Comparison of ENCODE assay signal across 1 cellular context in the genomic region with DNA sequence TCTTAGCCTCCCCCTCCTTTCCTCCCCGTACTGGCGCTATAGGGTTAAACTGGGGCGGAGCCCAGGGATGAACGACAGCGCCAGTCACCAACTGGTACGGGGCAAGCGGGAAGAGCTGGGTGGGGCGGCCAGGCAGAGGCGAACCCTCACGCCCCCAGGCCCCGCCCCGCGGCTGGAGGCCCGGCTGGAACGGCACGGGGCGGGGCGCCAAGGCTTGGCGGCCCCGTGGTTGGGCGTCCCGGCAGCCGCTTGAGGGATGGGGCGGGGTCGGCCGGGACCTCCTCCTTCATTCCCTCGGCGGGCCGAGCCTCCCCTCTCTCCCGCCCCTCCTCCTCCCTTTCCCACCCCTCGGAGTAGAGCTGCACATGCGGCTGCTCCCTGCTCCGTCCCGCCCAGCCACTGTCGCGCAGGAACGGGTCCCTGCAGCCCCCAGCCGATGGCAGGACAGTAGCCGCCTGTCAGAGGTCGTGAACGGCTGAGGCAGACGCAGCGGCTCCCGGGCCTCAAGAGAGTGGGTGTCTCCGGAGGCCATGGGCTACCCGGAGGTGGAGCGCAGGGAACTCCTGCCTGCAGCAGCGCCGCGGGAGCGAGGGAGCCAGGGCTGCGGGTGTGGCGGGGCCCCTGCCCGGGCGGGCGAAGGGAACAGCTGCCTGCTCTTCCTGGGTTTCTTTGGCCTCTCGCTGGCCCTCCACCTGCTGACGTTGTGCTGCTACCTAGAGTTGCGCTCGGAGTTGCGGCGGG.
TF ChIP-seq lines count a peak whose summit lies in the region.

EDA (plus strand) TSS at position 335 of the 741 bp plus-strand sequence.

TF ChIP-seq in HEK293, 187 proteins besides CTCF, POLR2A, EP300 and RAD21 (continued from another document and continues in another):
- TF ChIP-seq ZNF350 (tag by site-specific recombination; IDR thresholded peaks at IDR 0.05), result no peak
- TF ChIP-seq PRDM2 (tag by site-specific recombination; IDR thresholded peaks at IDR 0.05; ENCODE audit: borderline replicate concordance), result no peak
- TF ChIP-seq ELK4 (IDR thresholded peaks at IDR 0.05; ENCODE audit: borderline replicate concordance, low read depth, low read length), result no peak
- TF ChIP-seq ZNF660 (tag by site-specific recombination; IDR thresholded peaks at IDR 0.05), result no peak
- no peak for TF ChIP-seq YY1 (tag by site-specific recombination; IDR thresholded peaks at IDR 0.05)
- no peak for TF ChIP-seq ZSCAN30 (tag by site-specific recombination; IDR thresholded peaks at IDR 0.05)
- no peak for TF ChIP-seq ZNF202 (tag by site-specific recombination; IDR thresholded peaks at IDR 0.05; ENCODE audit: borderline replicate concordance)
- no peak for TF ChIP-seq ZNF214 (tag by site-specific recombination; IDR thresholded peaks at IDR 0.05; ENCODE audit: borderline replicate concordance)
- no peak for TF ChIP-seq MYNN (tag by site-specific recombination; IDR thresholded peaks at IDR 0.05; ENCODE audit: borderline replicate concordance)
- TF ChIP-seq ZNF580 (tag by site-specific recombination; IDR thresholded peaks at IDR 0.05), result no peak
- TF ChIP-seq ZNF423 (tag by site-specific recombination; IDR thresholded peaks at IDR 0.05), result no peak; the same call in 1 of the 2 replicates
- no peak for TF ChIP-seq ZNF433 (tag by site-specific recombination; IDR thresholded peaks at IDR 0.05; ENCODE audit: low read depth)
- no peak for TF ChIP-seq GLI4 (tag by site-specific recombination; IDR thresholded peaks at IDR 0.05)
- no peak for TF ChIP-seq ZNF610 (tag by site-specific recombination; IDR thresholded peaks at IDR 0.05; ENCODE audit: borderline replicate concordance)
- TF ChIP-seq ZNF416 (tag by site-specific recombination; IDR thresholded peaks at IDR 0.05), result no peak
- TF ChIP-seq ZNF777 (tag by site-specific recombination; IDR thresholded peaks at IDR 0.05; ENCODE audit: borderline replicate concordance), result peak; percentile 43; the same call in 1 of the 2 replicates
- no peak for TF ChIP-seq ZNF324 (tag by site-specific recombination; IDR thresholded peaks at IDR 0.05)
- peak; percentile 35 for TF ChIP-seq ZIC2 (tag by site-specific recombination; IDR thresholded peaks at IDR 0.05)
- TF ChIP-seq ZNF121 (tag by site-specific recombination; IDR thresholded peaks at IDR 0.05), result no peak
- no peak for TF ChIP-seq ZNF37A (tag by site-specific recombination; IDR thresholded peaks at IDR 0.05)
- no peak for TF ChIP-seq GLIS1 (tag by site-specific recombination; IDR thresholded peaks at IDR 0.05)
- TF ChIP-seq ZBTB17 (tag by site-specific recombination; IDR thresholded peaks at IDR 0.05), result no peak
- peak; percentile 20; the same call in 1 of the 2 replicates for TF ChIP-seq ZBTB48 (tag by site-specific recombination; IDR thresholded peaks at IDR 0.05)
- no peak for TF ChIP-seq REST (tag by site-specific recombination; IDR thresholded peaks at IDR 0.05)
- TF ChIP-seq ZNF501 (tag by site-specific recombination; IDR thresholded peaks at IDR 0.05), result no peak
- TF ChIP-seq YY2 (tag by site-specific recombination; IDR thresholded peaks at IDR 0.05), result no peak
- TF ChIP-seq ZNF658 (tag by site-specific recombination; IDR thresholded peaks at IDR 0.05), result no peak
- TF ChIP-seq ZNF23 (tag by site-specific recombination; IDR thresholded peaks at IDR 0.05; ENCODE audit: borderline replicate concordance), result no peak
- TF ChIP-seq, protein P1, sequence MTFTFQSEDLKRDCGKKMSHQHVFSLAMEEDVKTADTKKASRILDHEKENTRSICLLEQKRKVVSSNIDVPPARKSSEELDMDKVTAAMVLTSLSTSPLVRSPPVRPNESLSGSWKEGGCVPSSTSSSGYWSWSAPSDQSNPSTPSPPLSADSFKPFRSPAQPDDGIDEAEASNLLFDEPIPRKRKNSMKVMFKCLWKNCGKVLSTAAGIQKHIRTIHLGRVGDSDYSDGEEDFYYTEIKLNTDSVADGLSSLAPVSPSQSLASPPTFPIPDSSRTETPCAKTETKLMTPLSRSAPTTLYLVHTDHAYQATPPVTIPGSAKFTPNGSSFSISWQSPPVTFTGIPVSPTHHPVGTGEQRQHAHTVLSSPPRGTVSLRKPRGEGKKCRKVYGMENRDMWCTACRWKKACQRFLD (tag by site-specific recombination; IDR thresholded peaks at IDR 0.05), result no peak
- no peak for TF ChIP-seq ZFP69B (tag by site-specific recombination; IDR thresholded peaks at IDR 0.05)
- TF ChIP-seq SCRT2 (tag by site-specific recombination; IDR thresholded peaks at IDR 0.05), result no peak
- no peak for TF ChIP-seq TCF7L2 (IDR thresholded peaks at IDR 0.05; ENCODE audit: borderline replicate concordance, low read depth, low read length)
- no peak for TF ChIP-seq ZNF664 (tag by site-specific recombination; IDR thresholded peaks at IDR 0.05)
- no peak for TF ChIP-seq ZBTB1 (tag by site-specific recombination; IDR thresholded peaks at IDR 0.05)
- TF ChIP-seq SETDB1 (IDR thresholded peaks at IDR 0.05; ENCODE audit: insufficient read length, low read length), result no peak
- no peak for TF ChIP-seq ZNF133 (tag by site-specific recombination; IDR thresholded peaks at IDR 0.05)
- TF ChIP-seq ZNF521 (tag by site-specific recombination; IDR thresholded peaks at IDR 0.05), result no peak
- no peak for TF ChIP-seq ZNF830 (tag by site-specific recombination; IDR thresholded peaks at IDR 0.05; ENCODE audit: low read depth)
- no peak for TF ChIP-seq INSM2 (tag by site-specific recombination; IDR thresholded peaks at IDR 0.05)
- TF ChIP-seq, protein P2, sequence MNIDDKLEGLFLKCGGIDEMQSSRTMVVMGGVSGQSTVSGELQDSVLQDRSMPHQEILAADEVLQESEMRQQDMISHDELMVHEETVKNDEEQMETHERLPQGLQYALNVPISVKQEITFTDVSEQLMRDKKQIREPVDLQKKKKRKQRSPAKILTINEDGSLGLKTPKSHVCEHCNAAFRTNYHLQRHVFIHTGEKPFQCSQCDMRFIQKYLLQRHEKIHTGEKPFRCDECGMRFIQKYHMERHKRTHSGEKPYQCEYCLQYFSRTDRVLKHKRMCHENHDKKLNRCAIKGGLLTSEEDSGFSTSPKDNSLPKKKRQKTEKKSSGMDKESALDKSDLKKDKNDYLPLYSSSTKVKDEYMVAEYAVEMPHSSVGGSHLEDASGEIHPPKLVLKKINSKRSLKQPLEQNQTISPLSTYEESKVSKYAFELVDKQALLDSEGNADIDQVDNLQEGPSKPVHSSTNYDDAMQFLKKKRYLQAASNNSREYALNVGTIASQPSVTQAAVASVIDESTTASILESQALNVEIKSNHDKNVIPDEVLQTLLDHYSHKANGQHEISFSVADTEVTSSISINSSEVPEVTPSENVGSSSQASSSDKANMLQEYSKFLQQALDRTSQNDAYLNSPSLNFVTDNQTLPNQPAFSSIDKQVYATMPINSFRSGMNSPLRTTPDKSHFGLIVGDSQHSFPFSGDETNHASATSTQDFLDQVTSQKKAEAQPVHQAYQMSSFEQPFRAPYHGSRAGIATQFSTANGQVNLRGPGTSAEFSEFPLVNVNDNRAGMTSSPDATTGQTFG (tag by site-specific recombination; IDR thresholded peaks at IDR 0.05; ENCODE audit: borderline replicate concordance), result no peak
- TF ChIP-seq ZFP37 (tag by site-specific recombination; IDR thresholded peaks at IDR 0.05), result no peak
- TF ChIP-seq ZFP41 (tag by site-specific recombination; IDR thresholded peaks at IDR 0.05; ENCODE audit: borderline replicate concordance), result no peak
- TF ChIP-seq ZNF146 (tag by site-specific recombination; IDR thresholded peaks at IDR 0.05), result no peak
